ENCODE assay signal across 8 cellular contexts in the genomic region with DNA sequence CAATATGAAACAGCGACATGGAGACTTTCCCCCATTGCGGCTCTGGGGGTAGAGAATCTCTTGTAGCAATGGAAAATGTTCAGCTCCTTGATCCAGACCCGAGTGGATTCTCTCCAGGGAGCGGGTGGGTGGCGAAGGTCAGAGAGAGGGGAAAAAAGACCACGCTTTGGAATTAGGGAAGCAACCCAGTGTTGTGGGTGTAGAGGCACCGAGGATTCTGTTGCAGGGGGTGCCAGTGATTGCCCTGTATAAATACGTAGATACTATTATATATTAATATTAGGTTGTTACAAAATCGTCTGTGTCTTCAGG.
DNase-seq lines count a peak whose midpoint lies in the region; ATAC-seq and TF ChIP-seq lines count a peak whose summit lies in the region.

No MANE protein-coding gene starts in this region.

- peaks cover 7% of the 10 kb centered on the region for H3K4me1 ChIP-seq in ACC112 (ENCODE audit: control insufficient read depth, insufficient read depth, low read length, unreplicated experiment)
- H3K4me1 ChIP-seq in upper lobe of left lung = peaks cover 0 to 6% (median 5%) of the 10 kb centered on the region in 4 donors

- H3K36me3 ChIP-seq in ACC112 (ENCODE audit: insufficient read depth, low read length) = no peaks in the 10 kb centered on the region
- H3K36me3 ChIP-seq in upper lobe of left lung = no peaks in the 10 kb centered on the region

- intact Hi-C loops in lower leg skin (cut with DNase I; ENCODE audit: low total_unique reads) = no loop called here

- H3K27ac ChIP-seq in ACC112 (ENCODE audit: low read depth, low read length) (peak overlapping the region; percentile 99), upper lobe of left lung (peak overlapping the region; percentile 98 to 99 (median 98))

- no peaks in the 10 kb centered on the region for H3K79me2 ChIP-seq in ACC112 (ENCODE audit: control insufficient read depth, insufficient read depth, low read length, unreplicated experiment)

- no peaks in the 10 kb centered on the region for H3K9me3 ChIP-seq in upper lobe of left lung

- TF ChIP-seq EP300 in upper lobe of left lung (IDR thresholded peaks at IDR 0.05) = no peak

- H2AFZ ChIP-seq in ACC112 (ENCODE audit: low read length, unreplicated experiment) = peak overlapping the region; percentile 70

- in situ Hi-C loops in astrocyte of the spinal cord (cut with HindIII; ENCODE audit: low sequenced_read_pairs) = no loop called here

- 0 to 1% methylated on average over 9 of the region's 9 CpGs for WGBS in lower leg skin, 2 donors
- 1 to 3% methylated on average over 9 of the region's 9 CpGs for WGBS in upper lobe of left lung, 2 donors

- TF ChIP-seq CTCF in astrocyte of the spinal cord (IDR thresholded peaks at IDR 0.05; ENCODE audit: low read depth, low read length) (no peak), lower leg skin (IDR thresholded peaks at IDR 0.05) (no peak), upper lobe of left lung (IDR thresholded peaks at IDR 0.05) (no peak)

- peak; percentile 10 for DNase-seq in HT1080 (ENCODE audit: low read depth)
- DNase-seq in astrocyte of the spinal cord (ENCODE audit: low read depth, low spot score) = no peak
- peak; percentile 21 to 86 for DNase-seq in lower leg skin (ENCODE audit: low spot score in 2 of 2)
- DNase-seq in upper lobe of left lung = no peak
- DNase-seq in central memory CD4-positive, alpha-beta T cell = no peak
- DNase-seq in NCI-H2029 treated with DMSO at 0.1 percent for 48 hours (lab: John Stamatoyannopoulos, UW) = no peak

- ATAC-seq in upper lobe of left lung (ENCODE audit: low FRiP score in 2 of 2) (no peak), GM21737 (IDR thresholded peaks at IDR 0.05; ENCODE audit: unreplicated experiment) (no peak)

- no peaks in the 10 kb centered on the region for H3K27me3 ChIP-seq in ACC112 (ENCODE audit: insufficient read depth, low read length)
- no peaks in the 10 kb centered on the region for H3K27me3 ChIP-seq in upper lobe of left lung

- TF ChIP-seq POLR2A in lower leg skin (IDR thresholded peaks at IDR 0.05) = no peak
- TF ChIP-seq POLR2A in upper lobe of left lung (IDR thresholded peaks at IDR 0.05) = no peak

- H3K4me3 ChIP-seq in ACC112 (ENCODE audit: low read depth, low read length) (peak overlapping the region; percentile 83), astrocyte of the spinal cord (ENCODE audit: low read depth, low read length) (peak overlapping the region; percentile 86), lower leg skin (ENCODE audit: low read depth, poor library complexity, severe bottlenecking) (peak overlapping the region; percentile 47), upper lobe of left lung (peak overlapping the region; percentile 45 to 65 (median 60))

Comparison
In these comparisons a context has a peak if more than half of its experiments do, and no peak if none do; other contexts are left out.
1. DNase-seq: peak in HT1080 (single experiment) and lower leg skin (2 of 2); none in astrocyte of the spinal cord (single experiment), upper lobe of left lung (0 of 2), central memory CD4-positive, alpha-beta T cell (single experiment) and NCI-H2029 treated with DMSO at 0.1 percent for 48 hours (single experiment).
2. Peak in every context shown above with its lines, with median percentiles within 50 percentile points of each other: H3K4me3 ChIP-seq.